Comparison of ENCODE assay signal across 14 cellular contexts in genomic region chr5:56101180-56101579, GRCh38.
"Had no signal": no experiment of that assay in that cellular context is flagged by ENCODE, and none has a peak within 500 bp of the region (broad histone marks: within the 10 kb centered on the region; RNA-seq: fewer than 3 reads in every experiment).

No MANE protein-coding gene starts in this region.

- H3K9me3 Mint-ChIP-seq: activated B cell treated with CpG ODN at 0.5 μM for 24 hours had no signal

- H3K4me1 Mint-ChIP-seq: activated B cell treated with CpG ODN at 0.5 μM for 24 hours, neural crest cell had no signal

- ATAC-seq: sciatic nerve had no signal

- H3K4me3 Mint-ChIP-seq: activated B cell treated with CpG ODN at 0.5 μM for 24 hours, neural crest cell had no signal

- DNase-seq: activated B cell treated with CpG ODN at 0.5 μM for 24 hours; aorta; dorsolateral prefrontal cortex; hypothalamus; kidney glomerular epithelial cell; mesendoderm; stimulated activated CD4-positive, alpha-beta T cell treated with anti-CD3 and anti-CD28 coated beads, Interleukin-12 subunit alpha, Interleukin-12 subunit beta, amount 100 ng/mL, for 4 hours; stimulated activated CD4-positive, alpha-beta T cell treated with anti-CD3 and anti-CD28 coated beads, Interleukin-2, amount 100 ng/mL, for 48 hours; stimulated activated CD8-positive, alpha-beta memory T cell treated with anti-CD3 and anti-CD28 coated beads, Interleukin-4, amount 100 ng/mL, for 48 hours; SW 1271; thyroid gland; uterus had no signal

- H3K27ac Mint-ChIP-seq: activated B cell treated with CpG ODN at 0.5 μM for 24 hours had no signal
